In the genomic region with DNA sequence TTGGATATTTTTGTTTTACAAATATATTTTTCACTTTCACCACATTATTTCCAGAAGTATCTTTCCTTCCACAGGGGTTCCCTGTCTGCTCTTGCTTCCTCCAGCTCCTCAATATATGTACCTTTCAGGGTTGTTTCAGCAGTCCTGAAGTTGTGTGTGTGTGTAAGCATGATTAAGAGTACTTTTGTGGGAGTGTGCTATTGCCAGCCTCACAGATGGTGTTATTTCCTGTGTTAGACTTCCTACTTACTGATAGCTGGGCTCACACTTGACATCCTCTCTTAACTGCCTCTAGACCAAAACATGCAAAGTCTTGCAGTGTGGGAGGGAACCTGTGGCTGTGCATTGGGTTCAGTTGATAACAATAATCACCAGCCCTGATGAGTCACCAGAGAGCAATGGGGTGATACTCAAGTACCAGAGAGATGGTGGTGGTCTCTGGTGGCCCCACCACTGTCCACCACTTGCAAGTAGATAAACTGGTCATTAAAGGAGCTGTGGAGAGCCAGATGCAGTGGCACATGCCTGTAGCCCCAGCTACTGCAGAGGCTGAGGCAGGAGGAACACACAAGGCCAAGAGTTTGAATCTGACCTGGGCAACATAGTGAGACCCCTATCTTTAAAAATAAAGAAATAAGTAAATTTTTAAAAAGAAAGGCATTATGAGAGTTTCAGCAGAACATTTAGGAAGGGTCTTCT, we compare ENCODE assay signal across 8 cellular contexts.
DNase-seq lines count a peak whose midpoint lies in the region; ATAC-seq, FAIRE-seq and TF ChIP-seq lines count a peak whose summit lies in the region.

No MANE protein-coding gene starts in this region.

- no peak overlapping the region for H3K27ac ChIP-seq in substantia nigra (ENCODE audit: low read depth, low read length, poor library complexity, severe bottlenecking)

- intact Hi-C loops in Calu3 (cut with micrococcal nuclease; ENCODE audit: unreplicated experiment): no loop called here

- H3K4me3 Mint-ChIP-seq in Calu3 (ENCODE audit: low read depth, unreplicated experiment): no peak overlapping the region

- ATAC-seq in HG03039 (IDR thresholded peaks at IDR 0.05; ENCODE audit: unreplicated experiment): peak; percentile 79

- no peaks in the 10 kb centered on the region for H3K27me3 Mint-ChIP-seq in Calu3 (ENCODE audit: unreplicated experiment)

- peak; percentile 11 for DNase-seq in activated T-cell treated with anti-CD3 and anti-CD28 coated beads for 1 hour (ENCODE audit: low read depth)
- DNase-seq in activated T-cell treated with anti-CD3 and anti-CD28 coated beads for 4 hours: no peak
- peak; percentile 62 for DNase-seq in RCC 7860 (ENCODE audit: low spot score)
- DNase-seq in amniotic epithelial cell (ENCODE audit: low read depth): peak; percentile 77
- DNase-seq in stimulated activated CD8-positive, alpha-beta memory T cell treated with anti-CD3 and anti-CD28 coated beads, Interleukin-12 subunit alpha, Interleukin-12 subunit beta, amount 100 ng/mL, for 1 hour (ENCODE audit: low read depth): peak; percentile 25
- DNase-seq in Calu3: no peak
- no peak for DNase-seq in substantia nigra (lab: John Stamatoyannopoulos, UW)

- TF ChIP-seq CTCF in Calu3 (IDR thresholded peaks at IDR 0.05; ENCODE audit: unreplicated experiment): no peak

- H3K4me1 Mint-ChIP-seq in Calu3 (ENCODE audit: low read depth, unreplicated experiment): peaks cover 17% of the 10 kb centered on the region

- no TSS peak for BruUV-seq in Calu3 (replicated peaks; lab: Mats Ljungman, UMichigan)

- no peaks in the 10 kb centered on the region for H3K36me3 Mint-ChIP-seq in Calu3 (ENCODE audit: insufficient read depth, unreplicated experiment)

- CTCF ChIA-PET in Calu3 (lab: Charles Lee): interaction anchor here (0.6 kb wide), 1 partner anchor 20 kb away, joined by 5 read pairs; no protein-coding TSS in a partner anchor

- H3K27ac Mint-ChIP-seq in Calu3 (ENCODE audit: unreplicated experiment): no peak overlapping the region

- H3K9me3 Mint-ChIP-seq in Calu3 (ENCODE audit: low read depth, unreplicated experiment): no peaks in the 10 kb centered on the region

- FAIRE-seq in RCC 7860 (lab: Jason Lieb, UNC): no peak

Comparison
In these comparisons a context has a peak if more than half of its experiments do, and no peak if none do; other contexts are left out.
1. DNase-seq: peak in activated T-cell treated with anti-CD3 and anti-CD28 coated beads for 1 hour (single experiment), RCC 7860 (single experiment), amniotic epithelial cell (single experiment) and stimulated activated CD8-positive, alpha-beta memory T cell treated with anti-CD3 and anti-CD28 coated beads, Interleukin-12 subunit alpha, Interleukin-12 subunit beta, amount 100 ng/mL, for 1 hour (single experiment); none in activated T-cell treated with anti-CD3 and anti-CD28 coated beads for 4 hours (single experiment), Calu3 (single experiment) and substantia nigra (0 of 49).